In the genomic region with DNA sequence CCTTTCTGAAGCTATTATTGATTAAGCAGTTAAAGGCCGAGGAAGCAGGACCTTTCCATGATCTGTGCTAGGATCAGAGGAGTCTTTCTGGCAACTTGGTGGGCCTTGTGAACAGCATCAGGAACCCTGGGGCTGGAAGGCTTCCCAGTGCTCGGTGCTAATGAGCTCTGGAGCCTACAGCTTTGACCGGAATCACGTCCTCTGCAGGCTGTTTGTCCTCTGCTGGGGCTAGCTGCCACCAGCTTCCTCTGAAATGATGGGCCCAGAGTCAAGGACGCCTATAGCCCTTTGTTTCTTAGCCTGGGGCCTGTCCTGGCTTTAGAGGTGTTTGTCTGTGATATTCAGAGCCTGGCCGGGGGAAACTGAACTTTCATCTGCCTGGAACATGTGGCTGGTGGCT, we compare ENCODE assay signal across 21 cellular contexts.
DNase-seq lines count a peak whose midpoint lies in the region; ATAC-seq, FAIRE-seq and TF ChIP-seq lines count a peak whose summit lies in the region.
"Had no signal": no experiment of that assay in that cellular context is flagged by ENCODE, and none has a peak within 500 bp of the region (broad histone marks: within the 10 kb centered on the region; RNA-seq: fewer than 3 reads in every experiment).

No MANE protein-coding gene starts in this region.

- no peak for TF ChIP-seq CTCF in HepG2 (CRISPR knock-in tag; IDR thresholded peaks at IDR 0.05)
- no peak for TF ChIP-seq CTCF in right lobe of liver (IDR thresholded peaks at IDR 0.05)
- TF ChIP-seq CTCF in WTC11 (IDR thresholded peaks at IDR 0.05): no peak
- TF ChIP-seq CTCF in brain microvascular endothelial cell (IDR thresholded peaks at IDR 0.05; ENCODE audit: low read depth, low read length, missing control alignments): no peak

- H2BK15ac ChIP-seq in mesendoderm (replicated peaks; ENCODE audit: low read depth): no peak overlapping the region

- H3K9me3 ChIP-seq in HepG2 (ENCODE audit: low read length): no peaks in the 10 kb centered on the region
- no peaks in the 10 kb centered on the region for H3K9me3 ChIP-seq in right lobe of liver
- H3K9me3 ChIP-seq: BLaER1 treated with 17β-estradiol and CSF1 and Interleukin-3, amounts not matched to agents 10 nM and 100 nM had no signal

- no peaks in the 10 kb centered on the region for H3K9me3 Mint-ChIP-seq in WTC11

- H3K4me2 ChIP-seq in HepG2 (ENCODE audit: low read depth, low read length): no peak overlapping the region
- no peak overlapping the region for H3K4me2 ChIP-seq in mesendoderm (ENCODE audit: low read length)
- H3K4me2 ChIP-seq: BLaER1 treated with 17β-estradiol and CSF1 and Interleukin-3, amounts not matched to agents 10 nM and 100 nM had no signal

- no peak overlapping the region for H3K23ac ChIP-seq in mesendoderm (ENCODE audit: low read length)

- TF ChIP-seq EP300 in HepG2 (IDR thresholded peaks at IDR 0.05; ENCODE audit: low read depth in 2 of 2, low read length in 2 of 2) (no peak), HepG2 (CRISPR knock-in tag; IDR thresholded peaks at IDR 0.05; ENCODE audit: borderline replicate concordance) (no peak)

- peaks cover 14% of the 10 kb centered on the region for H3K4me1 ChIP-seq in HepG2 (ENCODE audit: insufficient read depth, low read length)
- no peaks in the 10 kb centered on the region for H3K4me1 ChIP-seq in right lobe of liver
- H3K4me1 ChIP-seq in mesendoderm (ENCODE audit: control insufficient read depth, low read depth, low read length): peaks cover 18% of the 10 kb centered on the region

- BruUV-seq in HepG2 (replicated peaks; lab: Mats Ljungman, UMichigan): no TSS peak

- H3K27me3 ChIP-seq in HepG2 (ENCODE audit: control insufficient read depth in 1 of 2, insufficient read depth in 2 of 2, low read length in 2 of 2): peaks cover 4 to 26% of the 10 kb centered on the region in 2 experiments; a peak in 4 of 5 replicates
- H3K27me3 ChIP-seq in right lobe of liver: no peaks in the 10 kb centered on the region
- H3K27me3 ChIP-seq in mesendoderm (ENCODE audit: insufficient read depth, low read length, poor library complexity): no peaks in the 10 kb centered on the region
- H3K27me3 ChIP-seq in brain microvascular endothelial cell (replicated peaks): no peaks in the 10 kb centered on the region
- H3K27me3 ChIP-seq: BLaER1 treated with 17β-estradiol and CSF1 and Interleukin-3, amounts not matched to agents 10 nM and 100 nM had no signal

- H3K36me3 Mint-ChIP-seq in WTC11: no peaks in the 10 kb centered on the region
- H3K36me3 Mint-ChIP-seq: CD8-positive, alpha-beta T cell had no signal

- DNase-seq in HepG2 (ENCODE audit: low spot score): no peak
- DNase-seq in right lobe of liver: no peak
- no peak for DNase-seq in WTC11 (ENCODE audit: low spot score)
- DNase-seq in mesendoderm: peak; percentile 40
- DNase-seq in retina: peak; percentile 41
- no peak for DNase-seq in brain microvascular endothelial cell
- DNase-seq: Calu3; CD8-positive, alpha-beta T cell; DND-41; EL; GOT3; HCEC 1CT; IMR-90 had no signal

- H3K27ac Mint-ChIP-seq in WTC11: no peak overlapping the region; the same call in 1 of the 2 replicates
- H3K27ac Mint-ChIP-seq: B cell; CD8-positive, alpha-beta T cell had no signal

- no peak overlapping the region for H4K8ac ChIP-seq in mesendoderm (ENCODE audit: low read depth, low read length)

- CTCF ChIA-PET in HepG2 (lab: Yijun Ruan, JAX; ENCODE audit: low intra/inter-chr PET ratio, low total read pairs): no interaction called here
- CTCF ChIA-PET in WTC11 (lab: Charles Lee): no interaction called here

- H3K79me1 ChIP-seq in mesendoderm (ENCODE audit: low read length): peaks cover 5% of the 10 kb centered on the region

- TF ChIP-seq POLR2A in HepG2 (IDR thresholded peaks at IDR 0.05; ENCODE audit: insufficient read depth in 1 of 2, low read depth in 2 of 2, low read length in 2 of 2) (no peak), right lobe of liver (IDR thresholded peaks at IDR 0.05) (no peak)

- no peak overlapping the region for H3K18ac ChIP-seq in mesendoderm (ENCODE audit: low read length)

- no peak overlapping the region for H2AFZ ChIP-seq in HepG2 (ENCODE audit: low read length)

- H3K9ac ChIP-seq in HepG2 (ENCODE audit: insufficient read depth, low read depth, low read length) (no peak overlapping the region), mesendoderm (ENCODE audit: low read length) (no peak overlapping the region)
- H3K9ac ChIP-seq: BLaER1 treated with 17β-estradiol and CSF1 and Interleukin-3, amounts not matched to agents 10 nM and 100 nM had no signal

- peaks cover 66% of the 10 kb centered on the region for H3K4me1 Mint-ChIP-seq in WTC11
- H3K4me1 Mint-ChIP-seq: B cell had no signal

- in situ Hi-C loops in HepG2 (cut with HindIII; ENCODE audit: extremely low pct_ligation_motif_present, low pct_unique_long_range_greater_than_20kb): no loop called here
- in situ Hi-C loops in brain microvascular endothelial cell (cut with HindIII; ENCODE audit: low pct_ligation_motif_present, low sequenced_read_pairs): no loop called here

- no peak overlapping the region for H2AK5ac ChIP-seq in mesendoderm (ENCODE audit: low read length)

- H2BK5ac ChIP-seq in mesendoderm (ENCODE audit: low read length): no peak overlapping the region

- TF ChIP-seq RAD21 in HepG2 (CRISPR knock-in tag; IDR thresholded peaks at IDR 0.05): no peak

- peak overlapping the region; percentile 26 for H3K56ac ChIP-seq in mesendoderm (ENCODE audit: low read length)

- 0% methylated on average over 5 of the region's 6 CpGs for WGBS in HepG2 (ENCODE audit: low lambda C conversion rate)
- 40% methylated on average over 1 of the region's 6 CpGs for WGBS in right lobe of liver (ENCODE audit: insufficient coverage, low coverage, low lambda C conversion rate, missing lambda C conversion rate)
- WGBS in mesendoderm (ENCODE audit: extremely low coverage, insufficient coverage, low lambda C conversion rate): no CpG with 5 or more reads among the region's 6 CpGs

- POLR2A ChIA-PET in HepG2 (lab: Yijun Ruan, JAX) (no interaction called here), WTC11 (lab: Charles Lee) (no interaction called here)

- no peaks in the 10 kb centered on the region for H3K36me3 ChIP-seq in HepG2 (replicated peaks in 1 of 2; ENCODE audit: control insufficient read depth in 1 of 2, insufficient read depth in 2 of 2, low read length in 2 of 2)
- no peaks in the 10 kb centered on the region for H3K36me3 ChIP-seq in right lobe of liver
- H3K36me3 ChIP-seq in mesendoderm (ENCODE audit: control insufficient read depth, insufficient read depth, low read length): no peaks in the 10 kb centered on the region
- no peaks in the 10 kb centered on the region for H3K36me3 ChIP-seq in brain microvascular endothelial cell (replicated peaks)
- H3K36me3 ChIP-seq: BLaER1 treated with 17β-estradiol and CSF1 and Interleukin-3, amounts not matched to agents 10 nM and 100 nM had no signal

- H3K79me2 ChIP-seq in HepG2 (ENCODE audit: insufficient read depth, low read length) (no peaks in the 10 kb centered on the region), mesendoderm (ENCODE audit: control insufficient read depth, insufficient read depth, low read length) (peaks cover 4% of the 10 kb centered on the region)

- no peak overlapping the region for H3K4me3 Mint-ChIP-seq in WTC11
- H3K4me3 Mint-ChIP-seq: B cell; CD8-positive, alpha-beta T cell had no signal

- intact Hi-C loops in HepG2 (cut with micrococcal nuclease; ENCODE audit: unreplicated experiment) (no loop called here), right lobe of liver (cut with DNase I) (no loop called here)

- H3K4ac ChIP-seq in mesendoderm (ENCODE audit: low read depth, low read length): no peak overlapping the region

- H4K20me1 ChIP-seq in HepG2 (ENCODE audit: insufficient read depth, low read length): no peaks in the 10 kb centered on the region
- H4K20me1 ChIP-seq: BLaER1 treated with 17β-estradiol and CSF1 and Interleukin-3, amounts not matched to agents 10 nM and 100 nM had no signal

- ATAC-seq in HepG2 (peak; percentile 61), right lobe of liver (no peak), WTC11 (peak; percentile 9; the same call in 1 of the 2 replicates), HG03135 (IDR thresholded peaks at IDR 0.05; ENCODE audit: unreplicated experiment) (no peak), GM21825 (IDR thresholded peaks at IDR 0.05; ENCODE audit: unreplicated experiment) (no peak)
- ATAC-seq: CD8-positive, alpha-beta T cell; K562 had no signal

- no peak for FAIRE-seq in HepG2 (lab: Jason Lieb, UNC)
- FAIRE-seq: G401.6, GM12891, K562 had no signal

- H3K27ac ChIP-seq in HepG2 (ENCODE audit: extremely low read length, insufficient read depth, low read length): no peak overlapping the region
- H3K27ac ChIP-seq in right lobe of liver: no peak overlapping the region
- no peak overlapping the region for H3K27ac ChIP-seq in mesendoderm (ENCODE audit: low read depth, low read length)
- no peak overlapping the region for H3K27ac ChIP-seq in brain microvascular endothelial cell
- H3K27ac ChIP-seq: BLaER1 treated with 17β-estradiol and CSF1 and Interleukin-3, amounts not matched to agents 10 nM and 100 nM; HL-60 had no signal

- H3K27me3 Mint-ChIP-seq in WTC11 (ENCODE audit: low read depth): no peaks in the 10 kb centered on the region
- H3K27me3 Mint-ChIP-seq: B cell had no signal

- no peak overlapping the region for H3K4me3 ChIP-seq in HepG2 (replicated peaks in 1 of 3; ENCODE audit: insufficient read depth in 1 of 3, low read depth in 2 of 3, low read length in 3 of 3)
- H3K4me3 ChIP-seq in right lobe of liver: no peak overlapping the region
- no peak overlapping the region for H3K4me3 ChIP-seq in mesendoderm (ENCODE audit: low read length)
- no peak overlapping the region for H3K4me3 ChIP-seq in brain microvascular endothelial cell (ENCODE audit: low read depth, low read length)
- H3K4me3 ChIP-seq: BLaER1 treated with 17β-estradiol and CSF1 and Interleukin-3, amounts not matched to agents 10 nM and 100 nM; K562 had no signal

- H2BK120ac ChIP-seq in mesendoderm (ENCODE audit: low read depth, low read length): no peak overlapping the region

- no peak overlapping the region for H4K5ac ChIP-seq in mesendoderm (ENCODE audit: low read length)

TF ChIP-seq in HepG2, 621 proteins besides CTCF, POLR2A, EP300 and RAD21 (continues in another document):
- no peak for TF ChIP-seq MLLT10 (CRISPR knock-in tag; IDR thresholded peaks at IDR 0.05)

TF ChIP-seq in WTC11, 78 proteins besides CTCF, POLR2A, EP300 and RAD21 (continues in another document):
- no peak for TF ChIP-seq ZNF671 (CRISPR knock-in tag; IDR thresholded peaks at IDR 0.05)
- no peak for TF ChIP-seq ZNF423 (CRISPR knock-in tag; IDR thresholded peaks at IDR 0.05)

Comparison
In these comparisons a context has a peak if more than half of its experiments do, and no peak if none do; other contexts are left out.
1. ATAC-seq: peak in HepG2 (single experiment) and WTC11 (single experiment); none in right lobe of liver (0 of 4), HG03135 (single experiment) and GM21825 (single experiment).
2. DNase-seq: peak in mesendoderm (single experiment) and retina (single experiment); none in HepG2 (single experiment), right lobe of liver (0 of 3), WTC11 (single experiment) and brain microvascular endothelial cell (single experiment).